1 cellular context compared by ENCODE assay signal in genomic region chr2:101064505-101064867, GRCh38.
TF ChIP-seq lines count a peak whose summit lies in the region.

No MANE protein-coding gene starts in this region.

TF ChIP-seq in HCT116, 20 proteins besides CTCF, POLR2A, EP300 and RAD21 (continued from another document):
- TF ChIP-seq REST (IDR thresholded peaks at IDR 0.05; ENCODE audit: low read depth): no peak
- no peak for TF ChIP-seq CEBPB (IDR thresholded peaks at IDR 0.05; ENCODE audit: low read depth)
